Comparison of ENCODE assay signal across 10 cellular contexts in the genomic region with DNA sequence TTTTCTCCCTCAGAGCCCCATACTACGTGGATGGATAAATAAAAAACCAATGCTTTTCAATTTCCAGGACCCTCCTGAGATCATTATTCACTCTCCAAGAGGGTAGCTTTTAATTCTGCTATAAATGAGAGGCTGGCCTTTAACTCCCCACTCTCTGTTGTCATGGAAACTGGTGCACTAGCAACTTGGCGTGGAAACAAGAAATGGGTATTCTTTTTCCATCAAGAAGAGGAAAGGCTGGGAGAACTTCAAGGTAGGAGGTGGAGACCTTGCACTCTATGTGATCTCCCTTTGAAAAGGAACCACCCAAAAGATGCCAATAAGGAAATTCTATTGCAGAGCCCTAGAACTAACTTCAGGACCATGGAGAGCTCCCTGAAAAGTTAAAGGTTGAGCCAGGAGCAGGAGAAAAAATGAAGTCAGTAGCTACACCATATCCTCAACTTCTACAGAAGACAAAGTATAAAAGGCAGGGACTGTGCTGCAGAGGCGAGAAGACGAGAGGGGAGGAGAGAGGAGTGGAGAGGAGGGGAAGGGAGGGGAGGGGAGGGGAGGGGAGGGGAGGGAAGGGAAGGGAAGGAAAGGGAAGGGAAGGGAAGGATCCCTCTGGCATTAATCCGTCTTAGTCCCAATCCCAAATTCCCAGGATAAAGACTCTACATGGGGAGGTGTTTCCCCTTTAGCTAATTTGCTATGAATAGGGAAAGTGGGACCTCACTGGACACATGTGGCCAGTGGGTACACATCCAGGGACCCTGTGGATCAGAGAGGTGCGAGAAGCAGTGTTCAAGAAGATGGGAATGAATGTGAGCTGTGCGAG. TPM values are rescaled to one million over a fixed set of nuclear protein-coding genes. Genes with fewer than 3 reads are reported as not detected.
DNase-seq lines count a peak whose midpoint lies in the region; ATAC-seq, FAIRE-seq and TF ChIP-seq lines count a peak whose summit lies in the region.
"Had no signal": no experiment of that assay in that cellular context is flagged by ENCODE, and none has a peak within 500 bp of the region (broad histone marks: within the 10 kb centered on the region; RNA-seq: fewer than 3 reads in every experiment).

No MANE protein-coding gene starts in this region.

- peaks cover 51% of the 10 kb centered on the region for H3K27me3 Mint-ChIP-seq in astrocyte (ENCODE audit: low read depth, unreplicated experiment)

- ATAC-seq in GM18502 (IDR thresholded peaks at IDR 0.05; ENCODE audit: poor library complexity, unreplicated experiment) = no peak
- no peak for ATAC-seq in HG03442 (IDR thresholded peaks at IDR 0.05; ENCODE audit: unreplicated experiment)

- H3K4me2 ChIP-seq in astrocyte (ENCODE audit: low read length) = no peak overlapping the region

- no peaks in the 10 kb centered on the region for H3K79me2 ChIP-seq in astrocyte (ENCODE audit: insufficient read depth, low read length)

- H3K27me3 ChIP-seq in astrocyte (ENCODE audit: insufficient read depth, low read length) = no peaks in the 10 kb centered on the region

- no peaks in the 10 kb centered on the region for H3K36me3 Mint-ChIP-seq in astrocyte (ENCODE audit: low read depth, unreplicated experiment)
- H3K36me3 Mint-ChIP-seq: activated naive CD8-positive, alpha-beta T cell treated with anti-CD3 and anti-CD28 coated beads, Interleukin-2, amount 10 ng/mL, durations not matched to agents 7 days and 5 days had no signal

- no peaks in the 10 kb centered on the region for H3K9me3 ChIP-seq in astrocyte (ENCODE audit: insufficient read depth, low read depth, low read length)

- H3K9me3 Mint-ChIP-seq in astrocyte (ENCODE audit: unreplicated experiment) = peaks cover 3% of the 10 kb centered on the region

- DNase-seq in ELR (ENCODE audit: low read depth) (peak; percentile 46), HuH-7 (ENCODE audit: low spot score) (peak; percentile 41), astrocyte (ENCODE audit: low read depth) (peak; percentile 10), inferior parietal cortex (ENCODE audit: extremely low spot score) (peak; percentile 36), NCI-H1092 treated with DMSO at 0.1 percent for 48 hours (lab: John Stamatoyannopoulos, UW) (no peak), T-helper 1 cell (no peak)
- DNase-seq: activated naive CD8-positive, alpha-beta T cell treated with anti-CD3 and anti-CD28 coated beads, Interleukin-2, amount 10 ng/mL, durations not matched to agents 7 days and 5 days had no signal

- H3K27ac ChIP-seq in astrocyte (ENCODE audit: low read depth, low read length) = no peak overlapping the region
- H3K27ac ChIP-seq: skin epidermis had no signal

- no peaks in the 10 kb centered on the region for H4K20me1 ChIP-seq in astrocyte (ENCODE audit: insufficient read depth, low read length)

- H3K27ac Mint-ChIP-seq in astrocyte (ENCODE audit: unreplicated experiment) = no peak overlapping the region
- H3K27ac Mint-ChIP-seq: activated naive CD8-positive, alpha-beta T cell treated with anti-CD3 and anti-CD28 coated beads, Interleukin-2, amount 10 ng/mL, durations not matched to agents 7 days and 5 days had no signal

- no peak overlapping the region for H3K4me3 ChIP-seq in astrocyte (ENCODE audit: insufficient read depth, low read depth, low read length)
- H3K4me3 ChIP-seq: skin epidermis had no signal

- no peaks in the 10 kb centered on the region for H3K36me3 ChIP-seq in astrocyte (ENCODE audit: insufficient read depth, low read length)

- H3K4me3 Mint-ChIP-seq in astrocyte (ENCODE audit: unreplicated experiment) = no peak overlapping the region
- H3K4me3 Mint-ChIP-seq: activated naive CD8-positive, alpha-beta T cell treated with anti-CD3 and anti-CD28 coated beads, Interleukin-2, amount 10 ng/mL, durations not matched to agents 7 days and 5 days had no signal

- H2AFZ ChIP-seq in astrocyte (ENCODE audit: low read depth, low read length) = no peak overlapping the region

- no peak for FAIRE-seq in astrocyte (lab: Jason Lieb, UNC)

- no peak overlapping the region for H3K9ac ChIP-seq in astrocyte (ENCODE audit: low read length)

- no peak for TF ChIP-seq CTCF in astrocyte (IDR thresholded peaks at IDR 0.05; ENCODE audit: insufficient read depth, low read depth, low read length)

- H3K4me1 Mint-ChIP-seq in astrocyte (ENCODE audit: low read depth, unreplicated experiment) = no peaks in the 10 kb centered on the region
- H3K4me1 Mint-ChIP-seq: activated naive CD8-positive, alpha-beta T cell treated with anti-CD3 and anti-CD28 coated beads, Interleukin-2, amount 10 ng/mL, durations not matched to agents 7 days and 5 days had no signal

- H3K4me1 ChIP-seq in astrocyte (ENCODE audit: insufficient read depth, low read length) = no peaks in the 10 kb centered on the region

RNA-seq across cellular contexts. Expression of a gene that starts 46.7 kb away (rescaled TPM):
- total RNA-seq in astrocyte = 3.5 and 4.7 TPM in 2 replicates

Comparison
In these comparisons a context has a peak if more than half of its experiments do, and no peak if none do; other contexts are left out.
1. DNase-seq: peak in ELR (single experiment), HuH-7 (single experiment), astrocyte (single experiment) and inferior parietal cortex (single experiment); none in NCI-H1092 treated with DMSO at 0.1 percent for 48 hours (single experiment) and T-helper 1 cell (0 of 5).